1 cellular context compared by ENCODE assay signal in the genomic region with DNA sequence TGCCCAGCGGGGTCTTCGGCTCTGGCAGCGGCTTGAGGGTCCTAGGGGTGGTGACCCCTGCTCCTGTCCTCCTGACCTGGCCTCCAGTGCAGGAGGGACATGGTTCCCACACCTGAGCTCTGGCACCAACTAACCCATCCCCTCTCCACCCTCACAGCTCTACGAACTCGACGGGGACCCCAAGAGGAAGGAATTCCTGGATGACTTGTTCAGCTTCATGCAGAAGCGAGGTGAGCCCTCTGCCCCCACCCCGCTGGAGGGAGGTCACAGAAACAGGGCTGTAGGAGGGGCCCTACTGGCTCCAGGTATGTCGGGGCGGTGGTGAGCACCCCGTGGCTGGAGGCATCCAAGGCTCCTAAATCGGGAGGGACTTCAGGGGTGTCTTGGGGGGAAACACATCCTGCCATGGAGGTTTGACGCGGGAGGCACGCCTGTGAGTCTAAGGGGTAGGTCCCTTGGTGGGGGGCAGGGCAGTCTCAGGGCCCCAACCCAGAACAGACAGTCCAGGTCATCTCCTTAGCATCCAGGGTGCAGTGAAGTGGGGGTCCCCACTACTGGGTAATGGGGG.
TF ChIP-seq lines count a peak whose summit lies in the region.

No MANE protein-coding gene starts in this region.

TF ChIP-seq in HepG2, 621 proteins besides CTCF, POLR2A, EP300 and RAD21 (continued from another document):
- TF ChIP-seq HOXA3 (CRISPR knock-in tag; IDR thresholded peaks at IDR 0.05) (peak; percentile 29; the same call in 1 of the 2 replicates), POGK (CRISPR knock-in tag; conservative IDR thresholded peaks at IDR 0.05) (no peak), TEAD3 (CRISPR knock-in tag; optimal IDR thresholded peaks at IDR 0.05; ENCODE audit: borderline replicate concordance) (peak; percentile 100), RBM39 (IDR thresholded peaks at IDR 0.05; ENCODE audit: low read depth, low read length, poor library complexity, severe bottlenecking) (peak; percentile 20), U2AF2 (IDR thresholded peaks at IDR 0.05; ENCODE audit: low read depth, low read length) (no peak), SMAD3 (CRISPR knock-in tag; IDR thresholded peaks at IDR 0.05) (no peak), FOSL2 (CRISPR knock-in tag; IDR thresholded peaks at IDR 0.05) (peak; percentile 46; the same call in 1 of the 2 replicates), CBX1 (IDR thresholded peaks at IDR 0.05; ENCODE audit: low read depth) (peak; percentile 9)
